Comparison of ENCODE assay signal across 7 cellular contexts in genomic region chr15:31262901-31263671, GRCh38.
A peak's percentile ranks its signal among the peaks of the same experiment; 100 is the strongest.
DNase-seq lines count a peak whose midpoint lies in the region; ATAC-seq, FAIRE-seq and TF ChIP-seq lines count a peak whose summit lies in the region.

No MANE protein-coding gene starts in this region.

- intact Hi-C loops in vagina (cut with DNase I) = no loop called here

- FAIRE-seq in RCC 7860 (lab: Jason Lieb, UNC) = no peak

- H3K9me3 ChIP-seq in vagina = no peaks in the 10 kb centered on the region

- peak overlapping the region; percentile 34 for H3K27ac ChIP-seq in adipose tissue (ENCODE audit: low read depth, low read length)
- no peak overlapping the region for H3K27ac ChIP-seq in vagina

- TF ChIP-seq CTCF in vagina (IDR thresholded peaks at IDR 0.05) = no peak

- TF ChIP-seq EP300 in Ishikawa (IDR thresholded peaks at IDR 0.05; ENCODE audit: borderline replicate concordance) = peak; percentile 56; the same call in 1 of the 2 replicates

- H3K27me3 ChIP-seq in vagina = no peaks in the 10 kb centered on the region

- H3K4me1 ChIP-seq in vagina = peaks cover 34% of the 10 kb centered on the region

- peak; percentile 68 for ATAC-seq in left lobe of liver

- 64 to 85% (median 67%) methylated on average over 12 of the region's 12 CpGs for WGBS in adipose tissue, 3 donors

- TF ChIP-seq POLR2A in GM19099 (IDR thresholded peaks at IDR 0.05; ENCODE audit: extremely low read depth, insufficient read length, low read depth) (peak; percentile 52), vagina (IDR thresholded peaks at IDR 0.05) (no peak)

- H3K36me3 ChIP-seq in vagina = no peaks in the 10 kb centered on the region

- DNase-seq in left lobe of liver (ENCODE audit: low spot score) = peak; percentile 89
- DNase-seq in vagina (ENCODE audit: extremely low spot score in 2 of 2) = peak; percentile 80 to 93
- no peak for DNase-seq in RCC 7860 (ENCODE audit: low spot score)
- DNase-seq in LoVo (ENCODE audit: low spot score) = no peak

- H3K4me3 ChIP-seq in vagina = no peak overlapping the region

- TF ChIP-seq RAD21 in Ishikawa (IDR thresholded peaks at IDR 0.05; ENCODE audit: low read depth) = peak; percentile 12; the same call in 1 of the 2 replicates

TF ChIP-seq in Ishikawa, 13 proteins besides CTCF, POLR2A, EP300 and RAD21:
- no peak for TF ChIP-seq YY1 (IDR thresholded peaks at IDR 0.05; ENCODE audit: low read depth)
- peak; percentile 97 for TF ChIP-seq MAX (IDR thresholded peaks at IDR 0.05)
- TF ChIP-seq CREB1 (IDR thresholded peaks at IDR 0.05; ENCODE audit: low read depth) = no peak
- peak; percentile 78 for TF ChIP-seq TEAD4 (IDR thresholded peaks at IDR 0.05)
- TF ChIP-seq TAF1 (IDR thresholded peaks at IDR 0.05; ENCODE audit: low read depth) = no peak
- 0 out of 2 replicates have a peak, but pooled peaks have one; percentile 60 for TF ChIP-seq TCF12 (IDR thresholded peaks at IDR 0.05; ENCODE audit: low read depth)
- no peak for TF ChIP-seq EGR1 (IDR thresholded peaks at IDR 0.05)
- peak; percentile 65; the same call in 1 of the 2 replicates for TF ChIP-seq NFIC (IDR thresholded peaks at IDR 0.05)

Comparison
In these comparisons a context has a peak if more than half of its experiments do, and no peak if none do; other contexts are left out.
1. DNase-seq: peak in left lobe of liver (single experiment) and vagina (2 of 2); none in RCC 7860 (single experiment) and LoVo (single experiment).